Comparison of ENCODE assay signal across 12 cellular contexts in genomic region chr17:76940738-76941350, GRCh38.
DNase-seq lines count a peak whose midpoint lies in the region; ATAC-seq, FAIRE-seq and TF ChIP-seq lines count a peak whose summit lies in the region.
"Had no signal": no experiment of that assay in that cellular context is flagged by ENCODE, and none has a peak within 500 bp of the region (broad histone marks: within the 10 kb centered on the region; RNA-seq: fewer than 3 reads in every experiment).

No MANE protein-coding gene starts in this region.

- H3K23ac ChIP-seq in IMR-90 (ENCODE audit: low read depth, low read length), result no peak overlapping the region

- no peak overlapping the region for H2BK120ac ChIP-seq in IMR-90 (ENCODE audit: low read depth, low read length)

- no TSS peak for BruUV-seq in IMR-90 (replicated peaks; lab: Mats Ljungman, UMichigan)

- peaks cover 2% of the 10 kb centered on the region for H3K27me3 Mint-ChIP-seq in activated CD4-positive, alpha-beta memory T cell treated with anti-CD3 and anti-CD28 coated beads for 36 hours
- H3K27me3 Mint-ChIP-seq in activated CD4-positive, alpha-beta memory T cell treated with anti-CD3 and anti-CD28 coated beads, Interleukin-2, amount 10 ng/mL, durations not matched to agents 7 days and 5 days, result peaks cover 4% of the 10 kb centered on the region

- H3K27ac ChIP-seq in IMR-90 (ENCODE audit: insufficient read depth, low read length) (no peak overlapping the region), WERI-Rb-1 (no peak overlapping the region), keratinocyte (ENCODE audit: control insufficient read depth, insufficient read depth, low read length) (no peak overlapping the region)

- H3K4me1 Mint-ChIP-seq in activated CD4-positive, alpha-beta memory T cell treated with anti-CD3 and anti-CD28 coated beads for 36 hours (ENCODE audit: low read depth), result no peaks in the 10 kb centered on the region
- no peaks in the 10 kb centered on the region for H3K4me1 Mint-ChIP-seq in activated CD4-positive, alpha-beta memory T cell treated with anti-CD3 and anti-CD28 coated beads, Interleukin-2, amount 10 ng/mL, durations not matched to agents 7 days and 5 days

- H3K4me1 ChIP-seq in IMR-90 (ENCODE audit: control insufficient read depth, insufficient read depth, low read length) (no peaks in the 10 kb centered on the region), keratinocyte (ENCODE audit: control insufficient read depth, extremely low read depth, insufficient read depth, low read length) (no peaks in the 10 kb centered on the region)
- H3K4me1 ChIP-seq: HAP-1 had no signal

- TF ChIP-seq POLR2A in IMR-90 (IDR thresholded peaks at IDR 0.05; ENCODE audit: low read depth, low read length), result no peak

- no peak overlapping the region for H2BK15ac ChIP-seq in IMR-90 (ENCODE audit: low read depth, low read length)

- H3K9me3 ChIP-seq in IMR-90 (ENCODE audit: control insufficient read depth, insufficient read depth, low read length) (no peaks in the 10 kb centered on the region), WERI-Rb-1 (ENCODE audit: severe bottlenecking) (no peaks in the 10 kb centered on the region), keratinocyte (ENCODE audit: control insufficient read depth, low read depth, low read length) (no peaks in the 10 kb centered on the region)
- H3K9me3 ChIP-seq: HAP-1 had no signal

- no peak overlapping the region for H4K5ac ChIP-seq in IMR-90 (ENCODE audit: low read depth, low read length)

- H3K36me3 ChIP-seq in IMR-90 (ENCODE audit: control insufficient read depth, insufficient read depth, low read length), result no peaks in the 10 kb centered on the region
- H3K36me3 ChIP-seq in WERI-Rb-1, result peaks cover 29% of the 10 kb centered on the region
- H3K36me3 ChIP-seq in keratinocyte (ENCODE audit: control insufficient read depth in 2 of 2, extremely low read depth in 1 of 2, insufficient read depth in 2 of 2, low read length in 2 of 2), result no peaks in the 10 kb centered on the region
- H3K36me3 ChIP-seq: HAP-1 had no signal

- no peak overlapping the region for H3K4me3 Mint-ChIP-seq in activated CD4-positive, alpha-beta memory T cell treated with anti-CD3 and anti-CD28 coated beads for 36 hours
- H3K4me3 Mint-ChIP-seq in activated CD4-positive, alpha-beta memory T cell treated with anti-CD3 and anti-CD28 coated beads, Interleukin-2, amount 10 ng/mL, durations not matched to agents 7 days and 5 days, result no peak overlapping the region

- no peak overlapping the region for H3K4me2 ChIP-seq in IMR-90 (ENCODE audit: low read depth, low read length)
- no peak overlapping the region for H3K4me2 ChIP-seq in keratinocyte (ENCODE audit: control insufficient read depth, extremely low read depth, insufficient read depth, low read depth, low read length)

- H2BK20ac ChIP-seq in IMR-90 (ENCODE audit: low read depth, low read length), result no peak overlapping the region

- H3K18ac ChIP-seq in IMR-90 (ENCODE audit: low read depth, low read length), result no peak overlapping the region

- peak; percentile 29 for TF ChIP-seq RAD21 in IMR-90 (IDR thresholded peaks at IDR 0.05; ENCODE audit: low read length)

- H3K9ac ChIP-seq in IMR-90 (ENCODE audit: low read depth, low read length) (no peak overlapping the region), keratinocyte (ENCODE audit: control insufficient read depth, extremely low read depth, insufficient read depth, low read length) (no peak overlapping the region)

- no peak overlapping the region for H2BK5ac ChIP-seq in IMR-90 (ENCODE audit: low read depth, low read length, poor library complexity, severe bottlenecking)

- peak; percentile 11; the same call in 1 of the 2 replicates for TF ChIP-seq CTCF in IMR-90 (conservative IDR thresholded peaks at IDR 0.05; ENCODE audit: low read depth, low read length)
- TF ChIP-seq CTCF in WERI-Rb-1 (IDR thresholded peaks at IDR 0.05; ENCODE audit: low read depth, low read length), result peak; percentile 63
- TF ChIP-seq CTCF in keratinocyte (optimal IDR thresholded peaks at IDR 0.05 in 1 of 3, IDR thresholded peaks at IDR 0.05 in 1 of 3, conservative IDR thresholded peaks at IDR 0.05 in 1 of 3; ENCODE audit: extremely low read depth in 1 of 3, insufficient read depth in 2 of 3, low read length in 3 of 3), result peak; percentile 8 to 35 (median 18)

- intact Hi-C loops in activated CD4-positive, alpha-beta memory T cell treated with anti-CD3 and anti-CD28 coated beads for 36 hours (cut with micrococcal nuclease), result no loop called here
- intact Hi-C loops in IMR-90 (cut with micrococcal nuclease), result no loop called here

- H3K4me3 ChIP-seq in IMR-90 (ENCODE audit: insufficient read depth, low read depth, low read length), result no peak overlapping the region
- H3K4me3 ChIP-seq in WERI-Rb-1 (ENCODE audit: low read depth, low read length), result no peak overlapping the region
- no peak overlapping the region for H3K4me3 ChIP-seq in keratinocyte (ENCODE audit: control insufficient read depth in 2 of 3, extremely low read depth in 1 of 3, insufficient read depth in 2 of 3, low read depth in 1 of 3, low read length in 3 of 3)
- H3K4me3 ChIP-seq: HAP-1 had no signal

- peak; percentile 11 for DNase-seq in activated CD4-positive, alpha-beta memory T cell treated with anti-CD3 and anti-CD28 coated beads for 36 hours
- no peak for DNase-seq in activated CD4-positive, alpha-beta memory T cell treated with anti-CD3 and anti-CD28 coated beads, Interleukin-2, amount 10 ng/mL, durations not matched to agents 7 days and 5 days
- DNase-seq in IMR-90, result no peak
- DNase-seq in WERI-Rb-1, result peak; percentile 66
- no peak for DNase-seq in keratinocyte (ENCODE audit: low read depth, low spot score)
- no peak for DNase-seq in DMS53 (lab: John Stamatoyannopoulos, UW)
- DNase-seq in DMS114 treated with DMSO at 0.1 percent for 48 hours (lab: John Stamatoyannopoulos, UW; ENCODE audit: unreplicated experiment), result no peak
- DNase-seq: activated CD8-positive, alpha-beta memory T cell treated with anti-CD3 and anti-CD28 coated beads for 24 hours; amygdala; substantia nigra had no signal

- CTCF ChIA-PET in activated CD4-positive, alpha-beta memory T cell treated with anti-CD3 and anti-CD28 coated beads for 36 hours (lab: Charles Lee), result interaction anchor here (0.9 kb wide), 1 partner anchor 73 kb away, joined by 3 read pairs; the partner anchor contains the start of gene MGAT5B
- CTCF ChIA-PET in activated CD4-positive, alpha-beta memory T cell treated with anti-CD3 and anti-CD28 coated beads, Interleukin-2, amount 10 ng/mL, durations not matched to agents 7 days and 5 days (lab: Charles Lee), result interaction anchor here (0.8 kb wide), 1 partner anchor 16 kb away, joined by 3 read pairs; no protein-coding TSS in a partner anchor
- CTCF ChIA-PET in IMR-90 (lab: Yijun Ruan, JAX), result no interaction called here

- no peaks in the 10 kb centered on the region for H3K79me1 ChIP-seq in IMR-90 (ENCODE audit: low read depth in 1 of 2, low read length in 2 of 2)

- 81% methylated on average over 7 of the region's 13 CpGs; no CpG with 5 or more reads in 1 of the 2 experiments for WGBS in IMR-90 (ENCODE audit: extremely low coverage in 2 of 2, insufficient read length in 1 of 2), 2 experiments

- no peak overlapping the region for H3K27ac Mint-ChIP-seq in activated CD4-positive, alpha-beta memory T cell treated with anti-CD3 and anti-CD28 coated beads for 36 hours
- no peak overlapping the region for H3K27ac Mint-ChIP-seq in activated CD4-positive, alpha-beta memory T cell treated with anti-CD3 and anti-CD28 coated beads, Interleukin-2, amount 10 ng/mL, durations not matched to agents 7 days and 5 days

- H3K36me3 Mint-ChIP-seq in activated CD4-positive, alpha-beta memory T cell treated with anti-CD3 and anti-CD28 coated beads for 36 hours, result no peaks in the 10 kb centered on the region
- no peaks in the 10 kb centered on the region for H3K36me3 Mint-ChIP-seq in activated CD4-positive, alpha-beta memory T cell treated with anti-CD3 and anti-CD28 coated beads, Interleukin-2, amount 10 ng/mL, durations not matched to agents 7 days and 5 days (ENCODE audit: low read depth)

- no peaks in the 10 kb centered on the region for H3K9me1 ChIP-seq in IMR-90 (ENCODE audit: insufficient read depth, low read length)
- H3K9me1 ChIP-seq in keratinocyte (ENCODE audit: control insufficient read depth, extremely low read depth, insufficient read depth, low read length), result peaks cover 3% of the 10 kb centered on the region

- H3K9me3 Mint-ChIP-seq in activated CD4-positive, alpha-beta memory T cell treated with anti-CD3 and anti-CD28 coated beads for 36 hours, result no peaks in the 10 kb centered on the region
- no peaks in the 10 kb centered on the region for H3K9me3 Mint-ChIP-seq in activated CD4-positive, alpha-beta memory T cell treated with anti-CD3 and anti-CD28 coated beads, Interleukin-2, amount 10 ng/mL, durations not matched to agents 7 days and 5 days

- H4K91ac ChIP-seq in IMR-90 (ENCODE audit: insufficient read depth, low read depth, low read length), result no peak overlapping the region

- H3K27me3 ChIP-seq in IMR-90 (ENCODE audit: control insufficient read depth, insufficient read depth, low read length) (peaks cover 12% of the 10 kb centered on the region; the same call in 1 of the 2 replicates), WERI-Rb-1 (ENCODE audit: insufficient read depth, low read depth, severe bottlenecking) (no peaks in the 10 kb centered on the region), keratinocyte (ENCODE audit: control insufficient read depth, extremely low read depth, insufficient read depth, low read length) (peaks cover 24% of the 10 kb centered on the region)

- H3K14ac ChIP-seq in IMR-90 (replicated peaks; ENCODE audit: low read depth, low read length), result no peak overlapping the region

- H3K4ac ChIP-seq in IMR-90 (ENCODE audit: low read depth, low read length), result no peak overlapping the region

- no peak for FAIRE-seq in keratinocyte (lab: Jason Lieb, UNC)

- H4K8ac ChIP-seq in IMR-90 (ENCODE audit: low read depth in 2 of 2, low read length in 2 of 2), result no peak overlapping the region

- no peak overlapping the region for H2AK9ac ChIP-seq in IMR-90 (replicated peaks; ENCODE audit: low read depth, low read length, poor library complexity)

- dilution Hi-C loops in IMR-90 (cut with HindIII; ENCODE audit: low sequenced_read_pairs, unreplicated experiment) (no loop called here), keratinocyte (cut with MboI; ENCODE audit: extremely low pct_ligation_motif_present, low sequenced_read_pairs) (no loop called here)

- no peak overlapping the region for H3K56ac ChIP-seq in IMR-90 (ENCODE audit: extremely low read depth, insufficient read depth, low read length)

- H2AK5ac ChIP-seq in IMR-90 (ENCODE audit: low read depth, low read length), result no peak overlapping the region

- H3K79me2 ChIP-seq in keratinocyte (ENCODE audit: control insufficient read depth, insufficient read depth, low read length), result no peaks in the 10 kb centered on the region

- ATAC-seq in IMR-90 (ENCODE audit: low read depth) (no peak), HG02885 (IDR thresholded peaks at IDR 0.05; ENCODE audit: poor library complexity, unreplicated experiment) (no peak)

- POLR2A ChIA-PET in activated CD4-positive, alpha-beta memory T cell treated with anti-CD3 and anti-CD28 coated beads for 36 hours (lab: Charles Lee), result no interaction called here
- POLR2A ChIA-PET in activated CD4-positive, alpha-beta memory T cell treated with anti-CD3 and anti-CD28 coated beads, Interleukin-2, amount 10 ng/mL, durations not matched to agents 7 days and 5 days (lab: Charles Lee), result no interaction called here
- POLR2A ChIA-PET in IMR-90 (lab: Charles Lee; ENCODE audit: unreplicated experiment), result no interaction called here

- H2AFZ ChIP-seq in IMR-90 (replicated peaks; ENCODE audit: low read length, poor library complexity) (peak overlapping the region; percentile 14), keratinocyte (ENCODE audit: control insufficient read depth, low read length) (no peak overlapping the region)

- H4K20me1 ChIP-seq in IMR-90 (ENCODE audit: insufficient read depth, low read length) (no peaks in the 10 kb centered on the region), keratinocyte (ENCODE audit: control insufficient read depth, extremely low read depth, insufficient read depth, low read length) (peaks cover 3% of the 10 kb centered on the region)

- in situ Hi-C loops in IMR-90 (cut with MboI; ENCODE audit: low sequenced_read_pairs), result no loop called here

Comparison
In these comparisons a context has a peak if more than half of its experiments do, and no peak if none do; other contexts are left out.
1. DNase-seq: peak in activated CD4-positive, alpha-beta memory T cell treated with anti-CD3 and anti-CD28 coated beads for 36 hours (single experiment) and WERI-Rb-1 (single experiment); none in activated CD4-positive, alpha-beta memory T cell treated with anti-CD3 and anti-CD28 coated beads, Interleukin-2, amount 10 ng/mL, durations not matched to agents 7 days and 5 days (single experiment), IMR-90 (single experiment), keratinocyte (single experiment), DMS53 (single experiment) and DMS114 treated with DMSO at 0.1 percent for 48 hours (single experiment).
2. CTCF ChIP-seq: peak in every context shown above with its lines; median percentile 63 in WERI-Rb-1; 18 in keratinocyte; 11 in IMR-90.